ENCODE assay signal across 8 cellular contexts in genomic region chr14:73744175-73744867, GRCh38. TPM values are rescaled to one million over a fixed set of nuclear protein-coding genes. Genes with fewer than 3 reads are reported as not detected.
DNase-seq lines count a peak whose midpoint lies in the region; ATAC-seq and TF ChIP-seq lines count a peak whose summit lies in the region.

No MANE protein-coding gene starts in this region.

- H3K9me3 ChIP-seq in adrenal gland (replicated peaks in 1 of 3) (no peaks in the 10 kb centered on the region), thymus (ENCODE audit: control insufficient read depth) (no peaks in the 10 kb centered on the region)

- H3K27ac ChIP-seq in adrenal gland (peak overlapping the region in 4 of 5 donors; percentile 2 to 90 (median 60)), thymus (ENCODE audit: low read depth) (peak overlapping the region; percentile 79)

- H3K36me3 ChIP-seq in adrenal gland (replicated peaks in 1 of 2) (peaks cover 0 to 6% of the 10 kb centered on the region in 2 donors), thymus (ENCODE audit: control insufficient read depth, insufficient read depth) (peaks cover 6% of the 10 kb centered on the region)

- 35 to 74% (median 37%) methylated on average over 4 to 7 of the region's 7 CpGs for WGBS in adrenal gland, 4 donors
- WGBS in thymus, result 66% methylated on average over 7 of the region's 7 CpGs

- intact Hi-C loops in adrenal gland (cut with DNase I), result loop anchor here (5.0 to 10.0 kb wide), 2 partner anchors 60 to 83 kb away; no protein-coding TSS in a partner anchor

- no peak for TF ChIP-seq CTCF in adrenal gland (IDR thresholded peaks at IDR 0.05)

- H3K4me1 ChIP-seq in adrenal gland (replicated peaks in 1 of 2), result peaks cover 69 to 96% of the 10 kb centered on the region in 2 donors
- H3K4me1 ChIP-seq in thymus (ENCODE audit: control insufficient read depth, insufficient read depth, low read length), result peaks cover 43% of the 10 kb centered on the region

- H3K4me1 Mint-ChIP-seq in activated CD4-positive, alpha-beta T cell treated with anti-CD3 and anti-CD28 coated beads, Interleukin-2, amount 10 ng/mL, durations not matched to agents 7 days and 5 days, result peaks cover 96% of the 10 kb centered on the region
- peaks cover 69% of the 10 kb centered on the region for H3K4me1 Mint-ChIP-seq in memory B cell

- H3K9me3 Mint-ChIP-seq in activated CD4-positive, alpha-beta T cell treated with anti-CD3 and anti-CD28 coated beads, Interleukin-2, amount 10 ng/mL, durations not matched to agents 7 days and 5 days, result no peaks in the 10 kb centered on the region
- H3K9me3 Mint-ChIP-seq in memory B cell, result no peaks in the 10 kb centered on the region

- no peak for ATAC-seq in memory B cell (ENCODE audit: low read depth)
- no peak for ATAC-seq in HG03442 (IDR thresholded peaks at IDR 0.05; ENCODE audit: unreplicated experiment)
- no peak for ATAC-seq in HG03469 (IDR thresholded peaks at IDR 0.05; ENCODE audit: unreplicated experiment)
- no peak for ATAC-seq in GM19463 (IDR thresholded peaks at IDR 0.05; ENCODE audit: unreplicated experiment)

- POLR2A ChIA-PET in activated CD4-positive, alpha-beta T cell treated with anti-CD3 and anti-CD28 coated beads, Interleukin-2, amount 10 ng/mL, durations not matched to agents 7 days and 5 days (lab: Charles Lee), result no interaction called here

- peak overlapping the region; percentile 90 for H3K27ac Mint-ChIP-seq in activated CD4-positive, alpha-beta T cell treated with anti-CD3 and anti-CD28 coated beads, Interleukin-2, amount 10 ng/mL, durations not matched to agents 7 days and 5 days
- H3K27ac Mint-ChIP-seq in memory B cell, result peak overlapping the region; percentile 90

- H3K4me3 Mint-ChIP-seq in activated CD4-positive, alpha-beta T cell treated with anti-CD3 and anti-CD28 coated beads, Interleukin-2, amount 10 ng/mL, durations not matched to agents 7 days and 5 days, result peak overlapping the region; percentile 82
- peak overlapping the region; percentile 82 for H3K4me3 Mint-ChIP-seq in memory B cell

- TF ChIP-seq POLR2A in adrenal gland (IDR thresholded peaks at IDR 0.05), result no peak

- H3K27me3 ChIP-seq in adrenal gland (no peaks in the 10 kb centered on the region), thymus (ENCODE audit: control insufficient read depth, insufficient read depth) (no peaks in the 10 kb centered on the region)

- H3K27me3 Mint-ChIP-seq in activated CD4-positive, alpha-beta T cell treated with anti-CD3 and anti-CD28 coated beads, Interleukin-2, amount 10 ng/mL, durations not matched to agents 7 days and 5 days, result no peaks in the 10 kb centered on the region
- no peaks in the 10 kb centered on the region for H3K27me3 Mint-ChIP-seq in memory B cell

- DNase-seq in activated CD4-positive, alpha-beta T cell treated with anti-CD3 and anti-CD28 coated beads, Interleukin-2, amount 10 ng/mL, durations not matched to agents 7 days and 5 days, result no peak
- DNase-seq in activated CD4-positive, alpha-beta T cell treated with anti-CD3 and anti-CD28 coated beads for 48 hours, result no peak
- DNase-seq in adrenal gland (peak in 3 of 7 donors; percentile 44 to 53 (median 45)), memory B cell (ENCODE audit: low spot score in 2 of 2) (no peak)

- H3K36me3 Mint-ChIP-seq in activated CD4-positive, alpha-beta T cell treated with anti-CD3 and anti-CD28 coated beads, Interleukin-2, amount 10 ng/mL, durations not matched to agents 7 days and 5 days (ENCODE audit: low read depth), result peaks cover 19% of the 10 kb centered on the region
- peaks cover 2% of the 10 kb centered on the region for H3K36me3 Mint-ChIP-seq in memory B cell

- H3K4me3 ChIP-seq in adrenal gland (no peak overlapping the region), thymus (ENCODE audit: low read length) (no peak overlapping the region)

- CTCF ChIA-PET in activated CD4-positive, alpha-beta T cell treated with anti-CD3 and anti-CD28 coated beads, Interleukin-2, amount 10 ng/mL, durations not matched to agents 7 days and 5 days (lab: Charles Lee), result interaction anchor here (0.6 to 13.1 kb wide), 5 partner anchors 11 to 322 kb away, joined by 3 to 102 read pairs (median 4); a partner anchor contains a TSS

RNA-seq across cellular contexts. Expression of gene PNMA1, which starts 30.1 kb away (rescaled TPM):
- 10 to 100 TPM; 23.3 to 25.9 TPM for total RNA-seq in activated CD4-positive, alpha-beta T cell treated with anti-CD3 and anti-CD28 coated beads, Interleukin-2, amount 10 ng/mL, durations not matched to agents 7 days and 5 days
- 10 to 100 TPM; 23.1 to 74.6 (median 43.2) TPM for total RNA-seq in adrenal gland
- polyA plus RNA-seq in adrenal gland (10 to 100 TPM; 14.4 to 52.5 (median 16.7) TPM), thymus (31.2 TPM)
